Comparison of ENCODE assay signal across 25 cellular contexts in genomic region chr6:64230530-64230929, GRCh38.
DNase-seq lines count a peak whose midpoint lies in the region; TF ChIP-seq lines count a peak whose summit lies in the region.
"Had no signal": no experiment of that assay in that cellular context is flagged by ENCODE, and none has a peak within 500 bp of the region (broad histone marks: within the 10 kb centered on the region; RNA-seq: fewer than 3 reads in every experiment).

No MANE protein-coding gene starts in this region.

- H3K27ac Mint-ChIP-seq in activated naive CD4-positive, alpha-beta T cell treated with anti-CD3 and anti-CD28 coated beads, Interleukin-2, amount 50 U/mL, for 24 hours = peak overlapping the region; percentile 12
- H3K27ac Mint-ChIP-seq in activated naive CD4-positive, alpha-beta T cell treated with anti-CD3 and anti-CD28 coated beads, Interleukin-2, amount 10 ng/mL, durations not matched to agents 7 days and 5 days = no peak overlapping the region
- H3K27ac Mint-ChIP-seq: CD4-positive, alpha-beta memory T cell; T-helper 1 cell treated with Interleukin-12 subunit alpha and Interleukin-12 subunit beta and Interleukin-4 antibody, amounts not matched to agents 30 μg/mL and 1 μg/mL, for 36 hours had no signal

- H3K4me3 Mint-ChIP-seq in activated naive CD4-positive, alpha-beta T cell treated with anti-CD3 and anti-CD28 coated beads, Interleukin-2, amount 50 U/mL, for 24 hours = no peak overlapping the region
- no peak overlapping the region for H3K4me3 Mint-ChIP-seq in activated naive CD4-positive, alpha-beta T cell treated with anti-CD3 and anti-CD28 coated beads, Interleukin-2, amount 10 ng/mL, durations not matched to agents 7 days and 5 days
- H3K4me3 Mint-ChIP-seq: CD4-positive, alpha-beta memory T cell; T-helper 1 cell treated with Interleukin-12 subunit alpha and Interleukin-12 subunit beta and Interleukin-4 antibody, amounts not matched to agents 30 μg/mL and 1 μg/mL, for 36 hours had no signal

- no peak overlapping the region for H3K27ac ChIP-seq in trophoblast cell (ENCODE audit: low read depth, low read length)
- H3K27ac ChIP-seq in osteoblast (ENCODE audit: low read depth, low read length) = no peak overlapping the region
- H3K27ac ChIP-seq: 22Rv1; BLaER1 treated with 17β-estradiol and CSF1 and Interleukin-3, amounts not matched to agents 10 nM and 100 nM; SJCRH30 had no signal

- no peak overlapping the region for H4K91ac ChIP-seq in trophoblast cell (ENCODE audit: low read depth, low read length)

- H3K36me3 Mint-ChIP-seq in activated naive CD4-positive, alpha-beta T cell treated with anti-CD3 and anti-CD28 coated beads, Interleukin-2, amount 50 U/mL, for 24 hours = no peaks in the 10 kb centered on the region
- no peaks in the 10 kb centered on the region for H3K36me3 Mint-ChIP-seq in activated naive CD4-positive, alpha-beta T cell treated with anti-CD3 and anti-CD28 coated beads, Interleukin-2, amount 10 ng/mL, durations not matched to agents 7 days and 5 days
- H3K36me3 Mint-ChIP-seq: CD4-positive, alpha-beta memory T cell had no signal

- peak overlapping the region; percentile 76 for H3K9ac ChIP-seq in trophoblast cell (ENCODE audit: low read length)
- H3K9ac ChIP-seq: BLaER1 treated with 17β-estradiol and CSF1 and Interleukin-3, amounts not matched to agents 10 nM and 100 nM had no signal

- H4K12ac ChIP-seq in trophoblast cell (ENCODE audit: low read depth, low read length) = no peak overlapping the region

- H2BK5ac ChIP-seq in trophoblast cell (ENCODE audit: low read depth, low read length, poor library complexity) = no peak overlapping the region

- no peaks in the 10 kb centered on the region for H3K4me1 Mint-ChIP-seq in activated naive CD4-positive, alpha-beta T cell treated with anti-CD3 and anti-CD28 coated beads, Interleukin-2, amount 50 U/mL, for 24 hours
- H3K4me1 Mint-ChIP-seq in activated naive CD4-positive, alpha-beta T cell treated with anti-CD3 and anti-CD28 coated beads, Interleukin-2, amount 10 ng/mL, durations not matched to agents 7 days and 5 days = no peaks in the 10 kb centered on the region
- H3K4me1 Mint-ChIP-seq: CD4-positive, alpha-beta memory T cell had no signal

- H4K20me1 ChIP-seq in osteoblast (ENCODE audit: insufficient read depth, low read length) = no peaks in the 10 kb centered on the region
- H4K20me1 ChIP-seq: BLaER1 treated with 17β-estradiol and CSF1 and Interleukin-3, amounts not matched to agents 10 nM and 100 nM had no signal

- no peak overlapping the region for H3K23ac ChIP-seq in trophoblast cell (ENCODE audit: low read length)

- no peak overlapping the region for H3K14ac ChIP-seq in trophoblast cell (ENCODE audit: low read length)

- H3K79me1 ChIP-seq in trophoblast cell (ENCODE audit: low read length) = no peaks in the 10 kb centered on the region

- no peak overlapping the region for H2BK12ac ChIP-seq in trophoblast cell (ENCODE audit: low read length)

- peak; percentile 46 for DNase-seq in DMS 273 (lab: John Stamatoyannopoulos, UW; ENCODE audit: unreplicated experiment)
- no peak for DNase-seq in DMS 273 treated with DMSO at 0.1 percent for 48 hours (lab: John Stamatoyannopoulos, UW)
- DNase-seq in activated naive CD4-positive, alpha-beta T cell treated with anti-CD3 and anti-CD28 coated beads, Interleukin-2, amount 10 ng/mL, durations not matched to agents 7 days and 5 days = no peak
- DNase-seq in SK-MEL-5 (ENCODE audit: low read depth, low spot score) = peak; percentile 36
- no peak for DNase-seq in trophoblast cell
- no peak for DNase-seq in H7
- no peak for DNase-seq in osteoblast (ENCODE audit: insufficient read length, low spot score, missing footprints)
- DNase-seq: ACHN; Caco-2; CD4-positive, alpha-beta memory T cell; EL; GF-D8; HCEC 1CT; KG1; NCI-H1105; NCI-H187; NCI-H2107; NCI-H2227 treated with DMSO at 0.1 percent for 48 hours; NCI-H524 treated with DMSO at 0.1 percent for 48 hours; OCI-M1; SJCRH30 had no signal

- H3K27me3 ChIP-seq in trophoblast cell (ENCODE audit: insufficient read depth, low read length) = no peaks in the 10 kb centered on the region
- H3K27me3 ChIP-seq in H7 (ENCODE audit: control insufficient read depth, insufficient read depth, low read length) = no peaks in the 10 kb centered on the region
- no peaks in the 10 kb centered on the region for H3K27me3 ChIP-seq in osteoblast (ENCODE audit: insufficient read depth, low read length)
- H3K27me3 ChIP-seq: BLaER1 treated with 17β-estradiol and CSF1 and Interleukin-3, amounts not matched to agents 10 nM and 100 nM; SJCRH30 had no signal

- no peak overlapping the region for H2AK5ac ChIP-seq in trophoblast cell (ENCODE audit: low read length)

- H3K36me3 ChIP-seq in trophoblast cell (ENCODE audit: control insufficient read depth in 1 of 2, insufficient read depth in 2 of 2, low read length in 2 of 2) (no peaks in the 10 kb centered on the region), H7 (replicated peaks; ENCODE audit: control insufficient read depth, insufficient read depth, low read length) (no peaks in the 10 kb centered on the region), osteoblast (ENCODE audit: insufficient read depth, low read length) (no peaks in the 10 kb centered on the region)
- H3K36me3 ChIP-seq: BLaER1 treated with 17β-estradiol and CSF1 and Interleukin-3, amounts not matched to agents 10 nM and 100 nM; SJCRH30 had no signal

- no peak overlapping the region for H3K18ac ChIP-seq in trophoblast cell (ENCODE audit: low read length)

- TF ChIP-seq CTCF in osteoblast (IDR thresholded peaks at IDR 0.05; ENCODE audit: extremely low read depth, low read depth, low read length) = no peak

- H4K8ac ChIP-seq in trophoblast cell (ENCODE audit: low read depth, low read length) = no peak overlapping the region

- H2BK120ac ChIP-seq in trophoblast cell (ENCODE audit: insufficient read depth, low read length, poor library complexity) = no peak overlapping the region

- no peaks in the 10 kb centered on the region for H3K27me3 Mint-ChIP-seq in activated naive CD4-positive, alpha-beta T cell treated with anti-CD3 and anti-CD28 coated beads, Interleukin-2, amount 50 U/mL, for 24 hours
- H3K27me3 Mint-ChIP-seq in activated naive CD4-positive, alpha-beta T cell treated with anti-CD3 and anti-CD28 coated beads, Interleukin-2, amount 10 ng/mL, durations not matched to agents 7 days and 5 days = no peaks in the 10 kb centered on the region
- H3K27me3 Mint-ChIP-seq: CD4-positive, alpha-beta memory T cell had no signal

- H3K4ac ChIP-seq in trophoblast cell (ENCODE audit: low read depth, low read length) = no peak overlapping the region

- H3K79me2 ChIP-seq in trophoblast cell (ENCODE audit: control insufficient read depth, insufficient read depth, low read length, poor library complexity) = no peaks in the 10 kb centered on the region
- H3K79me2 ChIP-seq in osteoblast (ENCODE audit: insufficient read depth, low read length) = no peaks in the 10 kb centered on the region

- H3K9me3 Mint-ChIP-seq in activated naive CD4-positive, alpha-beta T cell treated with anti-CD3 and anti-CD28 coated beads, Interleukin-2, amount 50 U/mL, for 24 hours = no peaks in the 10 kb centered on the region
- H3K9me3 Mint-ChIP-seq in activated naive CD4-positive, alpha-beta T cell treated with anti-CD3 and anti-CD28 coated beads, Interleukin-2, amount 10 ng/mL, durations not matched to agents 7 days and 5 days = no peaks in the 10 kb centered on the region
- H3K9me3 Mint-ChIP-seq: CD4-positive, alpha-beta memory T cell; T-helper 1 cell treated with Interleukin-12 subunit alpha and Interleukin-12 subunit beta and Interleukin-4 antibody, amounts not matched to agents 30 μg/mL and 1 μg/mL, for 36 hours had no signal

- no peak overlapping the region for H2AFZ ChIP-seq in trophoblast cell (ENCODE audit: insufficient read depth, low read length, poor library complexity)
- no peak overlapping the region for H2AFZ ChIP-seq in osteoblast (ENCODE audit: low read length)

- in situ Hi-C loops in SK-MEL-5 (cut with HindIII; ENCODE audit: low pct_unique_long_range_greater_than_20kb, low sequenced_read_pairs) = no loop called here

- CTCF ChIA-PET in activated naive CD4-positive, alpha-beta T cell treated with anti-CD3 and anti-CD28 coated beads, Interleukin-2, amount 10 ng/mL, durations not matched to agents 7 days and 5 days (lab: Charles Lee) = no interaction called here

- no peaks in the 10 kb centered on the region for H3K9me3 ChIP-seq in trophoblast cell (ENCODE audit: insufficient read depth, low read depth, low read length)
- peaks cover 3% of the 10 kb centered on the region for H3K9me3 ChIP-seq in osteoblast (ENCODE audit: low read depth, low read length)
- H3K9me3 ChIP-seq: BLaER1 treated with 17β-estradiol and CSF1 and Interleukin-3, amounts not matched to agents 10 nM and 100 nM; Caco-2; SJCRH30 had no signal

- no peaks in the 10 kb centered on the region for H3K4me1 ChIP-seq in trophoblast cell (ENCODE audit: control insufficient read depth in 1 of 2, insufficient read depth in 2 of 2, low read length in 2 of 2)
- H3K4me1 ChIP-seq in osteoblast (ENCODE audit: insufficient read depth, low read length) = no peaks in the 10 kb centered on the region
- H3K4me1 ChIP-seq: BLaER1 treated with 17β-estradiol and CSF1 and Interleukin-3, amounts not matched to agents 10 nM and 100 nM; Caco-2; SJCRH30 had no signal

- WGBS in trophoblast cell (ENCODE audit: extremely low coverage, insufficient coverage, insufficient read length) = no CpG with 5 or more reads among the region's 1 CpG

- H3K4me2 ChIP-seq in trophoblast cell (ENCODE audit: low read length) (no peak overlapping the region), osteoblast (ENCODE audit: insufficient read depth, low read length) (no peak overlapping the region)
- H3K4me2 ChIP-seq: BLaER1 treated with 17β-estradiol and CSF1 and Interleukin-3, amounts not matched to agents 10 nM and 100 nM had no signal

- H3K4me3 ChIP-seq in trophoblast cell (ENCODE audit: low read depth, low read length) (no peak overlapping the region), H7 (ENCODE audit: insufficient read depth, low read depth, low read length) (no peak overlapping the region), osteoblast (ENCODE audit: insufficient read depth, low read length) (no peak overlapping the region)
- H3K4me3 ChIP-seq: BLaER1 treated with 17β-estradiol and CSF1 and Interleukin-3, amounts not matched to agents 10 nM and 100 nM; SJCRH30 had no signal

Comparison
In these comparisons a context has a peak if more than half of its experiments do, and no peak if none do; other contexts are left out.
1. DNase-seq: peak in DMS 273 (single experiment) and SK-MEL-5 (single experiment); none in DMS 273 treated with DMSO at 0.1 percent for 48 hours (single experiment), activated naive CD4-positive, alpha-beta T cell treated with anti-CD3 and anti-CD28 coated beads, Interleukin-2, amount 10 ng/mL, durations not matched to agents 7 days and 5 days (single experiment), trophoblast cell (0 of 2), H7 (single experiment) and osteoblast (single experiment).